2 cellular contexts compared by ENCODE assay signal in the genomic region with DNA sequence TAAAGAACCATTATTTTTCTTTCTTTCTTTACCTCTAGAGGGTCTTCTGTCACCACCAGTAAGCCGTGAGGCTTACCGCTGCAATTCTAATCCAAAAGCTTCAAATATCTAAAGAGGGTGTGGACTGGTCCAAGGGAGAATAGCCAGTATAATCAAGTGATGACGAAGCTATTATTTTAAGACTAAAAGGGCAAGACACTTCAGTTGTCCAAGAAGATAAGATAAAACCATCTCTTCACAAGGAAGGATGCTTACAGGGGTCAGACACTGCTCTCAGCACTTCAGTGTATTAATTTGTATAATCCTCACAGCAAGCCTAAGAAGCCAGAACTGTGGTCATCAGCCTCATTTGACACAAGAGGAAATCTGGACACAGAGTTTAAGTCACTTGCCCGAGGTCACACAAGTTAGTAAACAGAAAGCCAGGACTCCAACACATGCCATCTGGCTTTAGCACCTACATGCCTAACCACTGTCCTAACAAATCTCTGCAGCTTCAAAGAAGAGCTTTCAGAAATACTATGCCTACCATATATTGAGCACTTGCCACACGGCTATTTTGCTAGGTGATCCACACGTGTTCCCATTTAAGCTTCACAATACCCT.
TF ChIP-seq lines count a peak whose summit lies in the region.

No MANE protein-coding gene starts in this region.

TF ChIP-seq in GM23338, 12 proteins besides CTCF, POLR2A, EP300 and RAD21:
- TF ChIP-seq EZH2 (IDR thresholded peaks at IDR 0.05; ENCODE audit: low read depth, unreplicated experiment) (no peak), NANOG (IDR thresholded peaks at IDR 0.05; ENCODE audit: borderline replicate concordance) (no peak), EZH2phosphoT487 (IDR thresholded peaks at IDR 0.05; ENCODE audit: unreplicated experiment) (no peak), CREB1 (CRISPR knock-in tag; IDR thresholded peaks at IDR 0.05; ENCODE audit: low read depth) (no peak)

TF ChIP-seq in K562, 482 proteins besides CTCF, POLR2A, EP300 and RAD21:
- TF ChIP-seq GATAD2B (IDR thresholded peaks at IDR 0.05; ENCODE audit: borderline replicate concordance) (no peak), KDM1A (IDR thresholded peaks at IDR 0.05) (peak; percentile 38 to 56; a peak in 3 of 4 replicates), NR2C2 (CRISPR knock-in tag; IDR thresholded peaks at IDR 0.05) (no peak), NR2C2 (tag; IDR thresholded peaks at IDR 0.05) (0 out of 2 replicates have a peak, but pooled peaks have one; percentile 21), C11orf30 (IDR thresholded peaks at IDR 0.05; ENCODE audit: low read depth) (peak; percentile 57), MAFG (tag; conservative IDR thresholded peaks at IDR 0.05) (peak; percentile 56; the same call in 1 of the 2 replicates), CTBP1 (IDR thresholded peaks at IDR 0.05; ENCODE audit: borderline replicate concordance) (peak; percentile 87), RBFOX2 (IDR thresholded peaks at IDR 0.05; ENCODE audit: low read depth, low read length) (no peak), ZNF23 (CRISPR knock-in tag; IDR thresholded peaks at IDR 0.05) (no peak), ZNF766 (CRISPR knock-in tag; conservative IDR thresholded peaks at IDR 0.05) (peak; percentile 68; the same call in 1 of the 2 replicates), MECOM (CRISPR knock-in tag; IDR thresholded peaks at IDR 0.05) (peak; percentile 34; the same call in 1 of the 2 replicates), ZNF316 (IDR thresholded peaks at IDR 0.05) (peak; percentile 70), MAFK (IDR thresholded peaks at IDR 0.05; ENCODE audit: low read length) (peak; percentile 31; the same call in 1 of the 2 replicates), SOX6 (IDR thresholded peaks at IDR 0.05) (peak; percentile 37; the same call in 1 of the 2 replicates), ELF2 (CRISPR knock-in tag; IDR thresholded peaks at IDR 0.05) (0 out of 2 replicates have a peak, but pooled peaks have one; percentile 35), ZEB2 (IDR thresholded peaks at IDR 0.05) (no peak), RCOR1 (IDR thresholded peaks at IDR 0.05; ENCODE audit: borderline replicate concordance in 1 of 2, low read depth in 2 of 2, low read length in 2 of 2) (peak in 1 of 2 experiments; percentile 74; a peak in 2 of 4 replicates), NFE2 (IDR thresholded peaks at IDR 0.05; ENCODE audit: low read depth) (peak; percentile 52), ZNF12 (CRISPR knock-in tag; IDR thresholded peaks at IDR 0.05) (no peak), MAX (CRISPR knock-in tag; IDR thresholded peaks at IDR 0.05) (no peak), ZBTB1 (CRISPR knock-in tag; IDR thresholded peaks at IDR 0.05; ENCODE audit: borderline replicate concordance, low read depth) (no peak), CBFA2T3 (IDR thresholded peaks at IDR 0.05) (0 out of 2 replicates have a peak, but pooled peaks have one; percentile 4)
- TF ChIP-seq, protein P1, sequence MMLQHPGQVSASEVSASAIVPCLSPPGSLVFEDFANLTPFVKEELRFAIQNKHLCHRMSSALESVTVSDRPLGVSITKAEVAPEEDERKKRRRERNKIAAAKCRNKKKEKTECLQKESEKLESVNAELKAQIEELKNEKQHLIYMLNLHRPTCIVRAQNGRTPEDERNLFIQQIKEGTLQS (IDR thresholded peaks at IDR 0.05): 0 out of 2 replicates have a peak, but pooled peaks have one; percentile 11
- TF ChIP-seq, protein P1 (CRISPR knock-in tag; conservative IDR thresholded peaks at IDR 0.05): no peak
- TF ChIP-seq, protein P2, sequence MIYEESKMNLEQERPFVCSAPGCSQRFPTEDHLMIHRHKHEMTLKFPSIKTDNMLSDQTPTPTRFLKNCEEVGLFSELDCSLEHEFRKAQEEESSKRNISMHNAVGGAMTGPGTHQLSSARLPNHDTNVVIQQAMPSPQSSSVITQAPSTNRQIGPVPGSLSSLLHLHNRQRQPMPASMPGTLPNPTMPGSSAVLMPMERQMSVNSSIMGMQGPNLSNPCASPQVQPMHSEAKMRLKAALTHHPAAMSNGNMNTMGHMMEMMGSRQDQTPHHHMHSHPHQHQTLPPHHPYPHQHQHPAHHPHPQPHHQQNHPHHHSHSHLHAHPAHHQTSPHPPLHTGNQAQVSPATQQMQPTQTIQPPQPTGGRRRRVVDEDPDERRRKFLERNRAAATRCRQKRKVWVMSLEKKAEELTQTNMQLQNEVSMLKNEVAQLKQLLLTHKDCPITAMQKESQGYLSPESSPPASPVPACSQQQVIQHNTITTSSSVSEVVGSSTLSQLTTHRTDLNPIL (CRISPR knock-in tag; IDR thresholded peaks at IDR 0.05): no peak
